ENCODE assay signal across 13 cellular contexts in genomic region chr20:34023937-34024732, GRCh38. TPM values are rescaled to one million over a fixed set of nuclear protein-coding genes. Genes with fewer than 3 reads are reported as not detected.
DNase-seq lines count a peak whose midpoint lies in the region; ATAC-seq and TF ChIP-seq lines count a peak whose summit lies in the region.
"Had no signal": no experiment of that assay in that cellular context is flagged by ENCODE, and none has a peak within 500 bp of the region (broad histone marks: within the 10 kb centered on the region; RNA-seq: fewer than 3 reads in every experiment).

No MANE protein-coding gene starts in this region.

- no peaks in the 10 kb centered on the region for H3K9me3 ChIP-seq in colonic mucosa
- no peaks in the 10 kb centered on the region for H3K9me3 ChIP-seq in psoas muscle
- H3K9me3 ChIP-seq in PC-9 (ENCODE audit: insufficient read depth, low read depth): no peaks in the 10 kb centered on the region
- H3K9me3 ChIP-seq: adrenal gland, prostate gland had no signal

- WGBS in psoas muscle, 3 donors: 56 to 64% (median 58%) methylated on average over 8 of the region's 8 CpGs

- H3K27me3 ChIP-seq in colonic mucosa (no peaks in the 10 kb centered on the region), psoas muscle (ENCODE audit: insufficient read depth in 3 of 3, low read length in 2 of 3) (no peaks in the 10 kb centered on the region), PC-9 (ENCODE audit: insufficient read depth, low read depth) (no peaks in the 10 kb centered on the region)
- H3K27me3 ChIP-seq: adrenal gland had no signal

- peak; percentile 43 for DNase-seq in DMS 273 (lab: John Stamatoyannopoulos, UW; ENCODE audit: unreplicated experiment)
- DNase-seq in DMS 273 treated with DMSO at 0.1 percent for 48 hours (lab: John Stamatoyannopoulos, UW): no peak
- peak; percentile 69 for DNase-seq in LHCN-M2 (ENCODE audit: low read depth)
- no peak for DNase-seq in colonic mucosa
- DNase-seq in psoas muscle: no peak
- no peak for DNase-seq in ureter (ENCODE audit: low spot score)
- no peak for DNase-seq in PC-9
- DNase-seq in RWPE1 (ENCODE audit: low spot score): no peak
- DNase-seq: NCI-H1092, NCI-H446 had no signal

- peaks cover 6% of the 10 kb centered on the region; the same call in 1 of the 2 replicates for H3F3A ChIP-seq in PC-9 (ENCODE audit: insufficient read depth, low read depth)

- no peak overlapping the region for H2AFZ ChIP-seq in PC-9

- H3K36me3 ChIP-seq in colonic mucosa (no peaks in the 10 kb centered on the region), psoas muscle (ENCODE audit: insufficient read depth in 1 of 2, low read depth in 1 of 2) (no peaks in the 10 kb centered on the region), PC-9 (ENCODE audit: low read depth) (no peaks in the 10 kb centered on the region)
- H3K36me3 ChIP-seq: adrenal gland, prostate gland had no signal

- no peak overlapping the region for H3K9ac ChIP-seq in colonic mucosa (ENCODE audit: low read depth in 2 of 2, low read length in 2 of 2)

- no TSS peak for BruUV-seq in PC-9 (replicated peaks; lab: Mats Ljungman, UMichigan)

- CTCF ChIA-PET in PC-9 (lab: Charles Lee) (interaction anchor here (0.6 kb wide), 1 partner anchor 575 kb away, joined by 7 read pairs; no protein-coding TSS in a partner anchor), RWPE1 (lab: Yijun Ruan, JAX) (interaction anchor here (0.7 to 1.3 kb wide), 2 partner anchors 370 to 792 kb away, joined by 3 read pairs; no protein-coding TSS in a partner anchor)

- POLR2A ChIA-PET in PC-9 (lab: Charles Lee; ENCODE audit: unreplicated experiment) (no interaction called here), RWPE1 (lab: Yijun Ruan, JAX; ENCODE audit: low non-redundant PET) (no interaction called here)

- intact Hi-C loops in colonic mucosa (cut with DNase I) (no loop called here), psoas muscle (cut with DNase I) (no loop called here), PC-9 (cut with micrococcal nuclease; ENCODE audit: unreplicated experiment) (no loop called here)

- H3K9me2 ChIP-seq in PC-9 (ENCODE audit: insufficient read depth): no peaks in the 10 kb centered on the region

- H3K79me2 ChIP-seq in PC-9 (ENCODE audit: low read depth): peaks cover 80% of the 10 kb centered on the region

- no peak overlapping the region for H3K4me2 ChIP-seq in PC-9

- H3K4me1 ChIP-seq in colonic mucosa (peaks cover 20% of the 10 kb centered on the region), psoas muscle (peaks cover 61% of the 10 kb centered on the region), PC-9 (replicated peaks; ENCODE audit: insufficient read depth) (no peaks in the 10 kb centered on the region)
- H3K4me1 ChIP-seq: prostate gland had no signal

- peak overlapping the region; percentile 69 for H3K27ac ChIP-seq in colonic mucosa
- peak overlapping the region; percentile 77 for H3K27ac ChIP-seq in psoas muscle
- no peak overlapping the region for H3K27ac ChIP-seq in PC-9
- no peak overlapping the region for H3K27ac ChIP-seq in RWPE1
- H3K27ac ChIP-seq: 22Rv1, prostate gland had no signal

- ATAC-seq in psoas muscle: peak; percentile 57 to 73 (median 67)

- TF ChIP-seq CTCF in colonic mucosa (IDR thresholded peaks at IDR 0.05) (no peak), psoas muscle (IDR thresholded peaks at IDR 0.05) (no peak), PC-9 (conservative IDR thresholded peaks at IDR 0.05) (no peak), RWPE1 (conservative IDR thresholded peaks at IDR 0.05; ENCODE audit: low read depth) (no peak)

- H3K4me3 ChIP-seq in colonic mucosa (no peak overlapping the region), psoas muscle (no peak overlapping the region), PC-9 (no peak overlapping the region)
- H3K4me3 ChIP-seq: adrenal gland, prostate gland had no signal

- peaks cover 28% of the 10 kb centered on the region; the same call in 1 of the 2 replicates for H4K20me1 ChIP-seq in PC-9 (ENCODE audit: insufficient read depth)

RNA-seq across cellular contexts. Expression of gene RALY, which starts 30.4 kb away (rescaled TPM):
- total RNA-seq in LHCN-M2 (2014; rRNA removed): 108 and 121 TPM in 2 replicates
- polyA plus RNA-seq in LHCN-M2 (2012): 161 TPM
- total RNA-seq in colonic mucosa: 100 to 1,000 TPM; 196 to 212 TPM
- 100 to 1,000 TPM in 2 of 4 donors, 10 to 100 TPM in 2; 92.3 to 120 (median 98.8) TPM for total RNA-seq in psoas muscle
- 100 to 1,000 TPM; 139 to 325 (median 151) TPM for polyA plus RNA-seq in psoas muscle
- total RNA-seq in ureter: 111 TPM
- 214 and 219 TPM in 2 replicates for total RNA-seq in PC-9 (2021)

Comparison
In these comparisons a context has a peak if more than half of its experiments do, and no peak if none do; other contexts are left out.
1. DNase-seq: peak in DMS 273 (single experiment) and LHCN-M2 (single experiment); none in DMS 273 treated with DMSO at 0.1 percent for 48 hours (single experiment), colonic mucosa (single experiment), psoas muscle (0 of 2), ureter (single experiment), PC-9 (0 of 2) and RWPE1 (single experiment).
2. H3K27ac ChIP-seq: peak in colonic mucosa (single experiment) and psoas muscle (single experiment); none in PC-9 (single experiment) and RWPE1 (single experiment).